32 cellular contexts compared by ENCODE assay signal in genomic region chr11:106969660-106970059, GRCh38. TPM values are rescaled to one million over a fixed set of nuclear protein-coding genes. Genes with fewer than 3 reads are reported as not detected.
"Had no signal": no experiment of that assay in that cellular context is flagged by ENCODE, and none has a peak within 500 bp of the region (broad histone marks: within the 10 kb centered on the region; RNA-seq: fewer than 3 reads in every experiment).

No MANE protein-coding gene starts in this region.

- H3K36me3 Mint-ChIP-seq: activated naive CD8-positive, alpha-beta T cell treated with anti-CD3 and anti-CD28 coated beads for 36 hours; immature natural killer cell; natural killer cell; stimulated activated memory B cell treated with anti-CD40 and anti-IgM and Interleukin-4, amounts not matched to agents 10 μg/mL and 1 μg/mL and 100 μg/mL, for 72 hours; T-cell had no signal

- H3K9me3 Mint-ChIP-seq: activated naive CD8-positive, alpha-beta T cell treated with anti-CD3 and anti-CD28 coated beads for 36 hours; activated T-helper 1 cell treated with anti-CD3 and anti-CD28 coated beads, Interleukin-12 subunit alpha, Interleukin-12 subunit beta, Interleukin-2, Interleukin-4 antibody, amounts not matched to agents 30 ng/mL and 10 ng/mL and 1 ng/mL, durations not matched to agents 14 hours and 24 hours and 36 hours; dendritic cell treated with granulocyte-macrophage colony-stimulating factor and Interleukin-4, amounts not matched to agents 40 ng/mL and 50 ng/mL, for 4 days; stimulated activated memory B cell treated with anti-CD40 and anti-IgM and Interleukin-4, amounts not matched to agents 10 μg/mL and 1 μg/mL and 100 μg/mL, for 72 hours; T-helper 2 cell treated with Interferon-gamma antibody and Interleukin-4, amounts not matched to agents 5 μg/mL and 100 μg/mL, for 36 hours had no signal

- H3K4me2 ChIP-seq: smooth muscle cell had no signal

- H3K4me1 ChIP-seq: ascending aorta, gastrocnemius medialis, lower lobe of right lung, thyroid gland, upper lobe of right lung had no signal

- H3K27me3 Mint-ChIP-seq: activated CD4-positive, alpha-beta T cell treated with anti-CD3 and anti-CD28 coated beads for 36 hours; activated naive CD8-positive, alpha-beta T cell treated with anti-CD3 and anti-CD28 coated beads for 36 hours; dendritic cell treated with granulocyte-macrophage colony-stimulating factor and Interleukin-4, amounts not matched to agents 40 ng/mL and 50 ng/mL, for 4 days; progenitor cell of endocrine pancreas; stimulated activated memory B cell treated with anti-CD40 and anti-IgM and Interleukin-4, amounts not matched to agents 10 μg/mL and 1 μg/mL and 100 μg/mL, for 72 hours; stimulated activated naive CD8-positive, alpha-beta T cell treated with anti-CD3 and anti-CD28 coated beads, Interleukin-15, amount 100 ng/mL, for 72 hours; T-cell had no signal

- DNase-seq: activated CD4-positive, alpha-beta T cell treated with anti-CD3 and anti-CD28 coated beads for 36 hours; activated CD4-positive, alpha-beta T cell treated with anti-CD3 and anti-CD28 coated beads, Interleukin-2, amount 50 U/mL, for 4 hours; activated CD4-positive, CD25-positive, alpha-beta regulatory T cell; activated CD8-positive, alpha-beta memory T cell treated with anti-CD3 and anti-CD28 coated beads for 24 hours; activated effector memory CD4-positive, alpha-beta T cell treated with anti-CD3 and anti-CD28 coated beads, Interleukin-2, amount 50 U/mL, for 16 hours; activated naive CD4-positive, alpha-beta T cell treated with anti-CD3 and anti-CD28 coated beads for 36 hours; activated naive CD8-positive, alpha-beta T cell treated with anti-CD3 and anti-CD28 coated beads for 36 hours; adrenal gland; brain microvascular endothelial cell; caudate nucleus; gastrocnemius medialis; hippocampal formation; immature natural killer cell; kidney; lower lobe of right lung; mesenchymal stem cell; natural killer cell; ovary; stimulated activated CD4-positive, alpha-beta T cell treated with anti-CD3 and anti-CD28 coated beads, Interleukin-1b, Interleukin-23, amount 100 ng/mL, for 48 hours; stimulated activated CD4-positive, alpha-beta T cell treated with anti-CD3 and anti-CD28 coated beads, Interleukin-4, amount 100 ng/mL, for 4 hours; stimulated activated CD8-positive, alpha-beta memory T cell treated with anti-CD3 and anti-CD28 coated beads, Interleukin-4, amount 100 ng/mL, for 48 hours; stimulated activated naive CD8-positive, alpha-beta T cell treated with anti-CD3 and anti-CD28 coated beads, Interleukin-15, amount 100 ng/mL, for 72 hours; T-cell; thyroid gland; upper lobe of right lung had no signal

- ATAC-seq: activated CD4-positive, alpha-beta T cell treated with anti-CD3 and anti-CD28 coated beads for 36 hours; gastrocnemius medialis; lower lobe of right lung; natural killer cell; stimulated activated memory B cell treated with anti-CD40 and anti-IgM and Interleukin-4, amounts not matched to agents 10 μg/mL and 1 μg/mL and 100 μg/mL, for 72 hours; stimulated activated naive CD8-positive, alpha-beta T cell treated with anti-CD3 and anti-CD28 coated beads, Interleukin-15, amount 100 ng/mL, for 72 hours; T-cell; upper lobe of right lung had no signal

- H3K4me3 Mint-ChIP-seq: activated CD4-positive, alpha-beta T cell treated with anti-CD3 and anti-CD28 coated beads for 36 hours; activated naive CD4-positive, alpha-beta T cell treated with anti-CD3 and anti-CD28 coated beads for 36 hours; activated naive CD8-positive, alpha-beta T cell treated with anti-CD3 and anti-CD28 coated beads for 36 hours; activated T-helper 1 cell treated with anti-CD3 and anti-CD28 coated beads, Interleukin-12 subunit alpha, Interleukin-12 subunit beta, Interleukin-2, Interleukin-4 antibody, amounts not matched to agents 30 ng/mL and 10 ng/mL and 1 ng/mL, durations not matched to agents 14 hours and 24 hours and 36 hours; dendritic cell treated with granulocyte-macrophage colony-stimulating factor and Interleukin-4, amounts not matched to agents 40 ng/mL and 50 ng/mL, for 4 days; immature natural killer cell; natural killer cell; stimulated activated memory B cell treated with anti-CD40 and anti-IgM and Interleukin-4, amounts not matched to agents 10 μg/mL and 1 μg/mL and 100 μg/mL, for 72 hours; stimulated activated naive CD8-positive, alpha-beta T cell treated with anti-CD3 and anti-CD28 coated beads, Interleukin-15, amount 100 ng/mL, for 72 hours; T-cell; T-helper 2 cell treated with Interferon-gamma antibody and Interleukin-4, amounts not matched to agents 5 μg/mL and 100 μg/mL, for 36 hours had no signal

- H3K27me3 ChIP-seq: adrenal gland, ascending aorta, brain microvascular endothelial cell, gastrocnemius medialis, ovary, thyroid gland, upper lobe of right lung had no signal

- H3K4me3 ChIP-seq: adrenal gland, ascending aorta, gastrocnemius medialis, lower lobe of right lung, ovary, smooth muscle cell, thyroid gland, upper lobe of right lung had no signal

- H3K4me1 Mint-ChIP-seq: activated CD4-positive, alpha-beta T cell treated with anti-CD3 and anti-CD28 coated beads for 36 hours; activated naive CD8-positive, alpha-beta T cell treated with anti-CD3 and anti-CD28 coated beads for 36 hours; immature natural killer cell; natural killer cell; stimulated activated memory B cell treated with anti-CD40 and anti-IgM and Interleukin-4, amounts not matched to agents 10 μg/mL and 1 μg/mL and 100 μg/mL, for 72 hours; stimulated activated naive CD8-positive, alpha-beta T cell treated with anti-CD3 and anti-CD28 coated beads, Interleukin-15, amount 100 ng/mL, for 72 hours; T-cell had no signal

- H3K27ac ChIP-seq: adrenal gland, ascending aorta, brain microvascular endothelial cell, gastrocnemius medialis, lower lobe of right lung, ovary, thyroid gland, upper lobe of right lung had no signal

- H3K36me3 ChIP-seq: adrenal gland, ascending aorta, brain microvascular endothelial cell, gastrocnemius medialis, lower lobe of right lung, ovary, thyroid gland, upper lobe of right lung had no signal

- H3K27ac Mint-ChIP-seq: activated CD4-positive, alpha-beta T cell treated with anti-CD3 and anti-CD28 coated beads for 36 hours; activated naive CD4-positive, alpha-beta T cell treated with anti-CD3 and anti-CD28 coated beads for 36 hours; activated naive CD8-positive, alpha-beta T cell treated with anti-CD3 and anti-CD28 coated beads for 36 hours; activated T-helper 1 cell treated with anti-CD3 and anti-CD28 coated beads, Interleukin-12 subunit alpha, Interleukin-12 subunit beta, Interleukin-2, Interleukin-4 antibody, amounts not matched to agents 30 ng/mL and 10 ng/mL and 1 ng/mL, durations not matched to agents 14 hours and 24 hours and 36 hours; dendritic cell treated with granulocyte-macrophage colony-stimulating factor and Interleukin-4, amounts not matched to agents 40 ng/mL and 50 ng/mL, for 4 days; immature natural killer cell; natural killer cell; progenitor cell of endocrine pancreas; stimulated activated memory B cell treated with anti-CD40 and anti-IgM and Interleukin-4, amounts not matched to agents 10 μg/mL and 1 μg/mL and 100 μg/mL, for 72 hours; stimulated activated naive CD8-positive, alpha-beta T cell treated with anti-CD3 and anti-CD28 coated beads, Interleukin-15, amount 100 ng/mL, for 72 hours; T-cell; T-helper 2 cell treated with Interferon-gamma antibody and Interleukin-4, amounts not matched to agents 5 μg/mL and 100 μg/mL, for 36 hours had no signal

- H3K9me3 ChIP-seq: adrenal gland, ascending aorta, gastrocnemius medialis, lower lobe of right lung, ovary, thyroid gland, upper lobe of right lung had no signal

RNA-seq across cellular contexts. Expression of gene GUCY1A2, which starts 48.6 kb away (rescaled TPM):
- total RNA-seq: activated CD4-positive, alpha-beta T cell treated with anti-CD3 and anti-CD28 coated beads for 36 hours; activated naive CD4-positive, alpha-beta T cell treated with anti-CD3 and anti-CD28 coated beads for 36 hours; activated naive CD8-positive, alpha-beta T cell treated with anti-CD3 and anti-CD28 coated beads for 36 hours; activated T-helper 1 cell treated with anti-CD3 and anti-CD28 coated beads, Interleukin-12 subunit alpha, Interleukin-12 subunit beta, Interleukin-2, Interleukin-4 antibody, amounts not matched to agents 30 ng/mL and 10 ng/mL and 1 ng/mL, durations not matched to agents 14 hours and 24 hours and 36 hours had no signal
- polyA plus RNA-seq: immature natural killer cell had no signal
